ENCODE assay signal across 23 cellular contexts in genomic region chr11:17408641-17409040, GRCh38. TPM values are rescaled to one million over a fixed set of nuclear protein-coding genes. Genes with fewer than 3 reads are reported as not detected.
DNase-seq lines count a peak whose midpoint lies in the region.
"Had no signal": no experiment of that assay in that cellular context is flagged by ENCODE, and none has a peak within 500 bp of the region (broad histone marks: within the 10 kb centered on the region; RNA-seq: fewer than 3 reads in every experiment).

No MANE protein-coding gene starts in this region.

- H3K27ac Mint-ChIP-seq in activated T-cell treated with anti-CD3 and anti-CD28 coated beads, Interleukin-2, amount 50 U/mL, for 24 hours: no peak overlapping the region
- H3K27ac Mint-ChIP-seq: B cell, CD14-positive monocyte had no signal

- H3K27ac ChIP-seq in caudate nucleus (ENCODE audit: low read depth, low read length): no peak overlapping the region
- H3K27ac ChIP-seq: A549, HL-60, SJSA1 had no signal

- no peaks in the 10 kb centered on the region for H3K36me3 Mint-ChIP-seq in activated T-cell treated with anti-CD3 and anti-CD28 coated beads, Interleukin-2, amount 50 U/mL, for 24 hours (ENCODE audit: low read depth)
- H3K36me3 Mint-ChIP-seq: CD14-positive monocyte had no signal

- H3K27me3 Mint-ChIP-seq in activated T-cell treated with anti-CD3 and anti-CD28 coated beads, Interleukin-2, amount 50 U/mL, for 24 hours: peaks cover 11% of the 10 kb centered on the region

- H3K9me3 Mint-ChIP-seq in activated T-cell treated with anti-CD3 and anti-CD28 coated beads, Interleukin-2, amount 50 U/mL, for 24 hours: no peaks in the 10 kb centered on the region

- H3K4me1 Mint-ChIP-seq in activated T-cell treated with anti-CD3 and anti-CD28 coated beads, Interleukin-2, amount 50 U/mL, for 24 hours (ENCODE audit: low read depth): no peaks in the 10 kb centered on the region

- intact Hi-C loops in posterior vena cava (cut with DNase I): no loop called here

- H3K4me3 Mint-ChIP-seq in activated T-cell treated with anti-CD3 and anti-CD28 coated beads, Interleukin-2, amount 50 U/mL, for 24 hours: no peak overlapping the region
- H3K4me3 Mint-ChIP-seq: B cell, CD14-positive monocyte had no signal

- DNase-seq in NCI-H345 (lab: John Stamatoyannopoulos, UW): peak; percentile 14
- DNase-seq in NCI-H345 treated with DMSO at 0.1 percent for 48 hours (lab: John Stamatoyannopoulos, UW; ENCODE audit: unreplicated experiment): no peak
- peak; percentile 21 for DNase-seq in DMS79 treated with DMSO at 0.1 percent for 48 hours (lab: John Stamatoyannopoulos, UW)
- DNase-seq in NCI-H187 treated with DMSO at 0.1 percent for 48 hours (lab: John Stamatoyannopoulos, UW): peak; percentile 36
- DNase-seq in posterior vena cava (ENCODE audit: low spot score): peak; percentile 57
- DNase-seq in caudate nucleus (lab: John Stamatoyannopoulos, UW): no peak
- DNase-seq in activated T-cell treated with anti-CD3 and anti-CD28 coated beads, Interleukin-2, amount 50 U/mL, for 24 hours: no peak
- DNase-seq: EL, GF-D8, GOT3, HCEC 1CT, KBM-7, MM.1S, NCI-H1048, NCI-H446, NCI-H69, OCI-M1, T-helper 1 cell had no signal

RNA-seq across cellular contexts. Expression of gene KCNJ11, which starts 20.2 kb away (rescaled TPM):
- 1 to 10 TPM in 1 of 2 donors, under 1 TPM in 1; 0.56 to 1.3 TPM for total RNA-seq in posterior vena cava
- total RNA-seq: SJSA1 had no signal

RNA-seq across cellular contexts. Expression of gene NCR3LG1, which starts 57.0 kb away (rescaled TPM):
- total RNA-seq in posterior vena cava: 1 to 10 TPM; 2.5 to 2.9 TPM

Comparison
In these comparisons a context has a peak if more than half of its experiments do, and no peak if none do; other contexts are left out.
1. DNase-seq: peak in NCI-H345 (single experiment), DMS79 treated with DMSO at 0.1 percent for 48 hours (single experiment), NCI-H187 treated with DMSO at 0.1 percent for 48 hours (single experiment) and posterior vena cava (single experiment); none in NCI-H345 treated with DMSO at 0.1 percent for 48 hours (single experiment), caudate nucleus (0 of 61) and activated T-cell treated with anti-CD3 and anti-CD28 coated beads, Interleukin-2, amount 50 U/mL, for 24 hours (single experiment).